Comparison of ENCODE assay signal across 1 cellular context in the genomic region with DNA sequence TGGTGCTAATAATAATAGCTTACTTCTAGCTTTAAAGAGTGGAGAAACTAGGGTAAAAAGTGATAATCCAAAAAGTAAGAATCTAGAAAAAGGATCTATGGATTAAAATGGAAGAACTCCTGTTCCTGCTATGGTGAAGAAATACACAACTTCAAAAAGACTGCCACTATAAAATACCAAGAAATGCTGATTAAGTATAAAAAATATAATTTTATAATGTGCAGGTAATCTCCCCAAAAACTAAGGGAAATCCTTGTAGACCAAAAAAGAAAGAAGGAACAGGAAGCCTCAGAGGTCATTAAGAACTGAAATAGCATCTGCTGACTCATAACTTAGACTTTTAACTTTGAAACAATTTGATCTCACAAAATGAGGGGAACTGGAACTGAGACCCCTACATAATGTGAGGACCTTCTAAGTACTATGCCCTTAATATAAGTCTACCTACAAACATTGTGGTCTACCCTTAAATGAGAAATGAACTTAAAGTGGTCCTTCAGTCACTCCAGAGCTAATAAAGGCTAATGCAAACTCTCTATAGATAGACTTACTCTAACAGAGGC.
TF ChIP-seq lines count a peak whose summit lies in the region.

No MANE protein-coding gene starts in this region.

TF ChIP-seq in HCT116, 20 proteins besides CTCF, POLR2A, EP300 and RAD21 (continued from another document):
- TF ChIP-seq, protein P1, sequence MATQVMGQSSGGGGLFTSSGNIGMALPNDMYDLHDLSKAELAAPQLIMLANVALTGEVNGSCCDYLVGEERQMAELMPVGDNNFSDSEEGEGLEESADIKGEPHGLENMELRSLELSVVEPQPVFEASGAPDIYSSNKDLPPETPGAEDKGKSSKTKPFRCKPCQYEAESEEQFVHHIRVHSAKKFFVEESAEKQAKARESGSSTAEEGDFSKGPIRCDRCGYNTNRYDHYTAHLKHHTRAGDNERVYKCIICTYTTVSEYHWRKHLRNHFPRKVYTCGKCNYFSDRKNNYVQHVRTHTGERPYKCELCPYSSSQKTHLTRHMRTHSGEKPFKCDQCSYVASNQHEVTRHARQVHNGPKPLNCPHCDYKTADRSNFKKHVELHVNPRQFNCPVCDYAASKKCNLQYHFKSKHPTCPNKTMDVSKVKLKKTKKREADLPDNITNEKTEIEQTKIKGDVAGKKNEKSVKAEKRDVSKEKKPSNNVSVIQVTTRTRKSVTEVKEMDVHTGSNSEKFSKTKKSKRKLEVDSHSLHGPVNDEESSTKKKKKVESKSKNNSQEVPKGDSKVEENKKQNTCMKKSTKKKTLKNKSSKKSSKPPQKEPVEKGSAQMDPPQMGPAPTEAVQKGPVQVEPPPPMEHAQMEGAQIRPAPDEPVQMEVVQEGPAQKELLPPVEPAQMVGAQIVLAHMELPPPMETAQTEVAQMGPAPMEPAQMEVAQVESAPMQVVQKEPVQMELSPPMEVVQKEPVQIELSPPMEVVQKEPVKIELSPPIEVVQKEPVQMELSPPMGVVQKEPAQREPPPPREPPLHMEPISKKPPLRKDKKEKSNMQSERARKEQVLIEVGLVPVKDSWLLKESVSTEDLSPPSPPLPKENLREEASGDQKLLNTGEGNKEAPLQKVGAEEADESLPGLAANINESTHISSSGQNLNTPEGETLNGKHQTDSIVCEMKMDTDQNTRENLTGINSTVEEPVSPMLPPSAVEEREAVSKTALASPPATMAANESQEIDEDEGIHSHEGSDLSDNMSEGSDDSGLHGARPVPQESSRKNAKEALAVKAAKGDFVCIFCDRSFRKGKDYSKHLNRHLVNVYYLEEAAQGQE (IDR thresholded peaks at IDR 0.05; ENCODE audit: low read depth): no peak
- TF ChIP-seq ELF1 (IDR thresholded peaks at IDR 0.05; ENCODE audit: borderline replicate concordance, low read depth) (no peak), YY1 (IDR thresholded peaks at IDR 0.05; ENCODE audit: extremely low read depth, insufficient replicate concordance, low read depth, low read length) (no peak), TCF7L2 (IDR thresholded peaks at IDR 0.05; ENCODE audit: borderline replicate concordance, extremely low read depth, insufficient read depth, insufficient read length) (no peak)
TF ChIP-seq in HCT116: peak in this region for 0.
